Comparison of ENCODE assay signal across 15 cellular contexts in genomic region chr4:184191267-184191666, GRCh38. TPM values are rescaled to one million over a fixed set of nuclear protein-coding genes. Genes with fewer than 3 reads are reported as not detected.
A peak's percentile ranks its signal among the peaks of the same experiment; 100 is the strongest.
DNase-seq lines count a peak whose midpoint lies in the region; TF ChIP-seq lines count a peak whose summit lies in the region.
"Had no signal": no experiment of that assay in that cellular context is flagged by ENCODE, and none has a peak within 500 bp of the region (broad histone marks: within the 10 kb centered on the region; RNA-seq: fewer than 3 reads in every experiment).

No MANE protein-coding gene starts in this region.

- intact Hi-C loops in dorsolateral prefrontal cortex (cut with DNase I) (no loop called here), posterior vena cava (cut with DNase I) (no loop called here)

- DNase-seq in dorsolateral prefrontal cortex (peak in 2 of 10 donors; percentile 45 to 57), posterior vena cava (ENCODE audit: low spot score) (peak; percentile 28), amniotic stem cell (lab: John Stamatoyannopoulos, UW) (no peak), T-helper 1 cell (no peak), cerebellar nuclear complex (lab: John Stamatoyannopoulos, UW) (no peak), NCI-H2107 (lab: John Stamatoyannopoulos, UW) (no peak)
- DNase-seq: Caco-2; CD8-positive, alpha-beta memory T cell; DND-41; GDM1; H9 had no signal

- TF ChIP-seq CTCF in dorsolateral prefrontal cortex (IDR thresholded peaks at IDR 0.05 in 54 of 56, conservative IDR thresholded peaks at IDR 0.05 in 2 of 56; ENCODE audit: low read depth in 1 of 56, partially characterized antibody in 56 of 56) = peak in 10 of 56 donors; percentile 10 to 29 (median 24)

- H3K27me3 ChIP-seq in dorsolateral prefrontal cortex = no peaks in the 10 kb centered on the region
- no peaks in the 10 kb centered on the region for H3K27me3 ChIP-seq in layer of hippocampus (ENCODE audit: control insufficient read depth, insufficient read depth, low read length)

- H3K27ac ChIP-seq in dorsolateral prefrontal cortex = peak overlapping the region in 57 of 59 donors; percentile 53 to 94 (median 85)
- peak overlapping the region; percentile 85 for H3K27ac ChIP-seq in layer of hippocampus (ENCODE audit: low read depth, low read length)
- H3K27ac ChIP-seq: A549 had no signal

- peak overlapping the region in 1 of 59 donors; percentile 26 for H3K4me3 ChIP-seq in dorsolateral prefrontal cortex
- H3K4me3 ChIP-seq: A549, GM23338 had no signal

RNA-seq across cellular contexts. Expression of gene ENPP6, which starts 26.4 kb away (rescaled TPM):
- 10 to 100 TPM in 35 of 120 experiments, 1 to 10 TPM in 85; 1.8 to 35.2 (median 8.0) TPM for total RNA-seq in dorsolateral prefrontal cortex
- under 1 TPM; 0.19 to 0.83 TPM for total RNA-seq in posterior vena cava
- total RNA-seq: Caco-2, GM23338, H9, HT1080 had no signal
